ENCODE assay signal across 25 cellular contexts in the genomic region with DNA sequence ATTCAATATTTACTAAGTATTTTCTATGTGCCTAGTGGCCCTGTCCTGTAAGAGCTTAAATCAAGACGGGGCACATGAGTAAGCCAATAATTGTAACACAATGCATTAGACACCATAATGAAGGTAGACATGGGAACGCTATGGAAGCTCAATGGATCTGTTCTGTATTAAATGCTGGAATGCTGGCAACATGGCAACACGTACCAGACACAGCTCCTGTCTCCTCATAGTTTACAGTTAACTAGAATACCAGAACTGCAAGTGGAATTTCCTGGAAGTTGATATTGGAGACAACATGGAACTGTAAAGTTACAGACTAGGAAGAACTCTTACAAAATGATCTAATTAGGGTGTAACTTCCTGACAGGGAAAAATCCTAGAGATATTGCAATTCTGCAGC. TPM values are rescaled to one million over a fixed set of nuclear protein-coding genes. Genes with fewer than 3 reads are reported as not detected.
DNase-seq lines count a peak whose midpoint lies in the region; ATAC-seq, FAIRE-seq and TF ChIP-seq lines count a peak whose summit lies in the region.
"Had no signal": no experiment of that assay in that cellular context is flagged by ENCODE, and none has a peak within 500 bp of the region (broad histone marks: within the 10 kb centered on the region; RNA-seq: fewer than 3 reads in every experiment).

No MANE protein-coding gene starts in this region.

- no peaks in the 10 kb centered on the region for H3K36me3 ChIP-seq in astrocyte (ENCODE audit: insufficient read depth, low read length)
- no peaks in the 10 kb centered on the region for H3K36me3 ChIP-seq in effector memory CD4-positive, alpha-beta T cell (ENCODE audit: control insufficient read depth, insufficient read depth, low read length)
- H3K36me3 ChIP-seq: BLaER1 treated with 17β-estradiol and CSF1 and Interleukin-3, amounts not matched to agents 10 nM and 100 nM had no signal

- no peak for ATAC-seq in left cardiac atrium
- ATAC-seq: A549 had no signal

- TF ChIP-seq CTCF in AG10803 (conservative IDR thresholded peaks at IDR 0.05; ENCODE audit: low read length) (no peak), astrocyte (IDR thresholded peaks at IDR 0.05; ENCODE audit: insufficient read depth, low read depth, low read length) (no peak)

- no peak overlapping the region for H2AFZ ChIP-seq in astrocyte (ENCODE audit: low read depth, low read length)
- H2AFZ ChIP-seq: GM23248 had no signal

- intact Hi-C loops in left cardiac atrium (cut with DNase I), result no loop called here

- DNase-seq in AG10803 (ENCODE audit: low read depth) (peak; percentile 77), EH (ENCODE audit: low read depth) (peak; percentile 76), astrocyte (ENCODE audit: low read depth) (no peak), fibroblast of peridontal ligament (ENCODE audit: extremely low read depth) (peak; percentile 38), left cardiac atrium (no peak), ACHN (no peak)
- no peak for DNase-seq in effector memory CD4-positive, alpha-beta T cell
- DNase-seq in activated T-cell treated with anti-CD3 and anti-CD28 coated beads, Interleukin-2, amount 50 U/mL, for 48 hours, result no peak
- DNase-seq: 8988T; CD4-positive, alpha-beta T cell; CD8-positive, alpha-beta memory T cell; DMS 273 treated with DMSO at 0.1 percent for 48 hours; DMS79; GF-D8; GM23248; H7; HCEC 1CT had no signal

- peaks cover 8% of the 10 kb centered on the region for H3K9me3 Mint-ChIP-seq in astrocyte (ENCODE audit: unreplicated experiment)
- H3K9me3 Mint-ChIP-seq: CD4-positive, alpha-beta T cell; CD8-positive, alpha-beta memory T cell had no signal

- H3K36me3 Mint-ChIP-seq in astrocyte (ENCODE audit: low read depth, unreplicated experiment), result peaks cover 2% of the 10 kb centered on the region
- H3K36me3 Mint-ChIP-seq: CD14-positive monocyte had no signal

- no peak overlapping the region for H3K27ac ChIP-seq in astrocyte (ENCODE audit: low read depth, low read length)
- H3K27ac ChIP-seq in effector memory CD4-positive, alpha-beta T cell (ENCODE audit: insufficient read depth, low read length, poor library complexity, severe bottlenecking), result no peak overlapping the region
- H3K27ac ChIP-seq: A549; BLaER1 treated with 17β-estradiol and CSF1 and Interleukin-3, amounts not matched to agents 10 nM and 100 nM; GM23248 had no signal

- no peak overlapping the region for H3K4me3 Mint-ChIP-seq in astrocyte (ENCODE audit: unreplicated experiment)
- H3K4me3 Mint-ChIP-seq: B cell; CD14-positive monocyte; CD4-positive, alpha-beta T cell; CD8-positive, alpha-beta memory T cell had no signal

- no peak overlapping the region for H3K9ac ChIP-seq in astrocyte (ENCODE audit: low read length)
- H3K9ac ChIP-seq: BLaER1 treated with 17β-estradiol and CSF1 and Interleukin-3, amounts not matched to agents 10 nM and 100 nM; GM23248 had no signal

- peak; percentile 59 for FAIRE-seq in astrocyte (lab: Jason Lieb, UNC)
- FAIRE-seq: A549, D721Med, GM12891, GM18507, H1 had no signal

- no peak overlapping the region for H3K4me2 ChIP-seq in astrocyte (ENCODE audit: low read length)
- H3K4me2 ChIP-seq: A549; BLaER1 treated with 17β-estradiol and CSF1 and Interleukin-3, amounts not matched to agents 10 nM and 100 nM had no signal

- no peaks in the 10 kb centered on the region for H3K9me3 ChIP-seq in astrocyte (ENCODE audit: insufficient read depth, low read depth, low read length)
- no peaks in the 10 kb centered on the region for H3K9me3 ChIP-seq in effector memory CD4-positive, alpha-beta T cell (ENCODE audit: control insufficient read depth, low read length)

- H3K4me3 ChIP-seq in AG10803 (ENCODE audit: low read length), result no peak overlapping the region
- H3K4me3 ChIP-seq in astrocyte (ENCODE audit: insufficient read depth, low read depth, low read length), result no peak overlapping the region
- no peak overlapping the region for H3K4me3 ChIP-seq in effector memory CD4-positive, alpha-beta T cell (ENCODE audit: insufficient read depth, low read depth, low read length, poor library complexity, severe bottlenecking)
- H3K4me3 ChIP-seq: A549; BLaER1 treated with 17β-estradiol and CSF1 and Interleukin-3, amounts not matched to agents 10 nM and 100 nM; GM23248 had no signal

- H3K4me1 ChIP-seq in astrocyte (ENCODE audit: insufficient read depth, low read length), result no peaks in the 10 kb centered on the region
- H3K4me1 ChIP-seq in effector memory CD4-positive, alpha-beta T cell (ENCODE audit: control insufficient read depth, insufficient read depth, low read length, poor library complexity, severe bottlenecking), result no peaks in the 10 kb centered on the region
- H3K4me1 ChIP-seq: BLaER1 treated with 17β-estradiol and CSF1 and Interleukin-3, amounts not matched to agents 10 nM and 100 nM had no signal

- peaks cover 1% of the 10 kb centered on the region for H3K27me3 Mint-ChIP-seq in astrocyte (ENCODE audit: low read depth, unreplicated experiment)

- H3K79me2 ChIP-seq in astrocyte (ENCODE audit: insufficient read depth, low read length), result no peaks in the 10 kb centered on the region

- H3K27me3 ChIP-seq in astrocyte (ENCODE audit: insufficient read depth, low read length), result no peaks in the 10 kb centered on the region
- no peaks in the 10 kb centered on the region for H3K27me3 ChIP-seq in effector memory CD4-positive, alpha-beta T cell (replicated peaks; ENCODE audit: control insufficient read depth, insufficient read depth, low read length, poor library complexity, severe bottlenecking)
- H3K27me3 ChIP-seq: BLaER1 treated with 17β-estradiol and CSF1 and Interleukin-3, amounts not matched to agents 10 nM and 100 nM had no signal

- in situ Hi-C loops in ACHN (cut with HindIII; ENCODE audit: low pct_ligation_motif_present, low pct_unique_long_range_greater_than_20kb, low sequenced_read_pairs), result no loop called here

- no peaks in the 10 kb centered on the region for H3K4me1 Mint-ChIP-seq in astrocyte (ENCODE audit: low read depth, unreplicated experiment)
- H3K4me1 Mint-ChIP-seq: B cell had no signal

- no peaks in the 10 kb centered on the region for H4K20me1 ChIP-seq in astrocyte (ENCODE audit: insufficient read depth, low read length)
- H4K20me1 ChIP-seq: BLaER1 treated with 17β-estradiol and CSF1 and Interleukin-3, amounts not matched to agents 10 nM and 100 nM had no signal

- H3K27ac Mint-ChIP-seq in astrocyte (ENCODE audit: unreplicated experiment), result no peak overlapping the region
- H3K27ac Mint-ChIP-seq: B cell; CD14-positive monocyte; CD4-positive, alpha-beta T cell; CD8-positive, alpha-beta memory T cell had no signal

RNA-seq across cellular contexts. Expression of a gene that starts 12.4 kb away (rescaled TPM):
- total RNA-seq in astrocyte (3.3 and 5.0 TPM in 2 replicates), left cardiac atrium (under 1 TPM; 0.31 to 0.38 TPM)
- total RNA-seq: B cell; CD4-positive, alpha-beta T cell; CD8-positive, alpha-beta memory T cell; H1 had no signal

Comparison
In these comparisons a context has a peak if more than half of its experiments do, and no peak if none do; other contexts are left out.
1. DNase-seq: peak in AG10803 (single experiment), EH (single experiment) and fibroblast of peridontal ligament (single experiment); none in astrocyte (single experiment), effector memory CD4-positive, alpha-beta T cell (0 of 3), activated T-cell treated with anti-CD3 and anti-CD28 coated beads, Interleukin-2, amount 50 U/mL, for 48 hours (0 of 2), left cardiac atrium (single experiment) and ACHN (single experiment).